1 cellular context compared by ENCODE assay signal in genomic region chr2:66269166-66269565, GRCh38.
A peak's percentile ranks its signal among the peaks of the same experiment; 100 is the strongest.
TF ChIP-seq lines count a peak whose summit lies in the region.

No MANE protein-coding gene starts in this region.

TF ChIP-seq in HepG2, 621 proteins besides CTCF, POLR2A, EP300 and RAD21 (continued from another document):
- TF ChIP-seq PAXIP1 (CRISPR knock-in tag; conservative IDR thresholded peaks at IDR 0.05) (peak; percentile 26; the same call in 1 of the 2 replicates), SOX5 (CRISPR knock-in tag; IDR thresholded peaks at IDR 0.05; ENCODE audit: borderline replicate concordance) (peak; percentile 76), FOXP4 (CRISPR knock-in tag; IDR thresholded peaks at IDR 0.05) (peak; percentile 16; the same call in 1 of the 2 replicates), NFIC (IDR thresholded peaks at IDR 0.05; ENCODE audit: low read length) (peak; percentile 63; the same call in 1 of the 2 replicates), ZNF318 (CRISPR knock-in tag; IDR thresholded peaks at IDR 0.05) (no peak), FOXJ3 (CRISPR knock-in tag; IDR thresholded peaks at IDR 0.05; ENCODE audit: borderline replicate concordance) (peak; percentile 52; the same call in 1 of the 2 replicates), FOXP1 (IDR thresholded peaks at IDR 0.05) (no peak), FOXP1 (CRISPR knock-in tag; IDR thresholded peaks at IDR 0.05) (peak; percentile 65; the same call in 1 of the 2 replicates), E2F1 (CRISPR knock-in tag; IDR thresholded peaks at IDR 0.05) (no peak), SOX6 (IDR thresholded peaks at IDR 0.05) (no peak), SOX6 (CRISPR knock-in tag; IDR thresholded peaks at IDR 0.05) (peak; percentile 78; the same call in 1 of the 2 replicates), TEAD3 (CRISPR knock-in tag; optimal IDR thresholded peaks at IDR 0.05; ENCODE audit: borderline replicate concordance) (peak; percentile 39), HNF4A (CRISPR knock-in tag; IDR thresholded peaks at IDR 0.05) (peak; percentile 50), PRDM15 (CRISPR knock-in tag; IDR thresholded peaks at IDR 0.05) (no peak), ZNF383 (CRISPR knock-in tag; IDR thresholded peaks at IDR 0.05; ENCODE audit: borderline replicate concordance) (no peak)
